Comparison of ENCODE assay signal across 14 cellular contexts in genomic region chr5:178385472-178385853, GRCh38.
DNase-seq lines count a peak whose midpoint lies in the region; ATAC-seq and TF ChIP-seq lines count a peak whose summit lies in the region.
"Had no signal": no experiment of that assay in that cellular context is flagged by ENCODE, and none has a peak within 500 bp of the region (broad histone marks: within the 10 kb centered on the region; RNA-seq: fewer than 3 reads in every experiment).

No MANE protein-coding gene starts in this region.

- POLR2A ChIA-PET in naive thymus-derived CD4-positive, alpha-beta T cell (lab: Charles Lee): no interaction called here

- ATAC-seq in naive thymus-derived CD4-positive, alpha-beta T cell: peak; percentile 48
- no peak for ATAC-seq in GM19351 (IDR thresholded peaks at IDR 0.05; ENCODE audit: unreplicated experiment)

- H3K36me3 ChIP-seq in brain microvascular endothelial cell (replicated peaks): no peaks in the 10 kb centered on the region
- no peaks in the 10 kb centered on the region for H3K36me3 ChIP-seq in naive thymus-derived CD4-positive, alpha-beta T cell (ENCODE audit: control insufficient read depth in 2 of 3, insufficient read depth in 3 of 3, low read length in 3 of 3)
- H3K36me3 ChIP-seq: right atrium auricular region had no signal

- in situ Hi-C loops in Caki2 (cut with HindIII; ENCODE audit: low pct_unique_long_range_greater_than_20kb, low sequenced_read_pairs): no loop called here
- in situ Hi-C loops in brain microvascular endothelial cell (cut with HindIII; ENCODE audit: low pct_ligation_motif_present, low sequenced_read_pairs): no loop called here

- no peak overlapping the region for H3K27ac Mint-ChIP-seq in naive thymus-derived CD4-positive, alpha-beta T cell
- H3K27ac Mint-ChIP-seq: activated naive CD4-positive, alpha-beta T cell treated with anti-CD3 and anti-CD28 coated beads for 36 hours; CD4-positive, CD25-positive, alpha-beta regulatory T cell had no signal

- no peaks in the 10 kb centered on the region for H3K4me1 ChIP-seq in naive thymus-derived CD4-positive, alpha-beta T cell (ENCODE audit: control insufficient read depth in 2 of 2, insufficient read depth in 2 of 2, low read length in 2 of 2)

- DNase-seq in Caki2 (ENCODE audit: low read depth) (peak; percentile 28), HPDE6-E6E7 (ENCODE audit: extremely low spot score) (peak; percentile 41), brain microvascular endothelial cell (peak; percentile 24), NCI-H748 treated with DMSO at 0.1 percent for 48 hours (lab: John Stamatoyannopoulos, UW) (no peak), globus pallidus (ENCODE audit: low spot score) (no peak)
- DNase-seq in naive thymus-derived CD4-positive, alpha-beta T cell: no peak
- DNase-seq in activated CD8-positive, alpha-beta memory T cell treated with anti-CD3 and anti-CD28 coated beads, Interleukin-2, amount 50 U/mL, for 48 hours: no peak
- DNase-seq: activated naive CD4-positive, alpha-beta T cell treated with anti-CD3 and anti-CD28 coated beads for 36 hours; CD4-positive, CD25-positive, alpha-beta regulatory T cell; NCI-H1417 treated with DMSO at 0.1 percent for 48 hours; NCI-H524 treated with DMSO at 0.1 percent for 48 hours; stimulated activated CD4-positive, alpha-beta T cell treated with anti-CD3 and anti-CD28 coated beads, Interleukin-2, amount 100 ng/mL, for 48 hours had no signal

- peaks cover 0 to 29% (median 15%) of the 10 kb centered on the region in 5 donors for H3K27me3 Mint-ChIP-seq in naive thymus-derived CD4-positive, alpha-beta T cell

- no peaks in the 10 kb centered on the region for H3K4me1 Mint-ChIP-seq in naive thymus-derived CD4-positive, alpha-beta T cell

- no peaks in the 10 kb centered on the region for H3K36me3 Mint-ChIP-seq in naive thymus-derived CD4-positive, alpha-beta T cell
- H3K36me3 Mint-ChIP-seq: CD4-positive, CD25-positive, alpha-beta regulatory T cell had no signal

- no peak overlapping the region for H3K27ac ChIP-seq in brain microvascular endothelial cell
- H3K27ac ChIP-seq in naive thymus-derived CD4-positive, alpha-beta T cell (ENCODE audit: low read depth, low read length): no peak overlapping the region
- H3K27ac ChIP-seq: right atrium auricular region had no signal

- intact Hi-C loops in naive thymus-derived CD4-positive, alpha-beta T cell (cut with micrococcal nuclease): no loop called here

- no peak for TF ChIP-seq CTCF in brain microvascular endothelial cell (IDR thresholded peaks at IDR 0.05; ENCODE audit: low read depth, low read length, missing control alignments)

- H3K4me3 ChIP-seq in brain microvascular endothelial cell (ENCODE audit: low read depth, low read length): no peak overlapping the region
- no peak overlapping the region for H3K4me3 ChIP-seq in naive thymus-derived CD4-positive, alpha-beta T cell (ENCODE audit: low read length)
- H3K4me3 ChIP-seq: right atrium auricular region had no signal

- CTCF ChIA-PET in naive thymus-derived CD4-positive, alpha-beta T cell (lab: Charles Lee): no interaction called here

- no peaks in the 10 kb centered on the region for H3K9me3 Mint-ChIP-seq in naive thymus-derived CD4-positive, alpha-beta T cell
- H3K9me3 Mint-ChIP-seq: activated naive CD4-positive, alpha-beta T cell treated with anti-CD3 and anti-CD28 coated beads for 36 hours had no signal

- H3K4me3 Mint-ChIP-seq in naive thymus-derived CD4-positive, alpha-beta T cell: no peak overlapping the region
- H3K4me3 Mint-ChIP-seq: activated naive CD4-positive, alpha-beta T cell treated with anti-CD3 and anti-CD28 coated beads for 36 hours; CD4-positive, CD25-positive, alpha-beta regulatory T cell had no signal

- peaks cover 1% of the 10 kb centered on the region for H3K27me3 ChIP-seq in brain microvascular endothelial cell (replicated peaks)
- no peaks in the 10 kb centered on the region for H3K27me3 ChIP-seq in naive thymus-derived CD4-positive, alpha-beta T cell (ENCODE audit: control insufficient read depth in 2 of 2, insufficient read depth in 2 of 2, low read length in 2 of 2)
- H3K27me3 ChIP-seq: right atrium auricular region had no signal

- no peaks in the 10 kb centered on the region for H3K9me3 ChIP-seq in naive thymus-derived CD4-positive, alpha-beta T cell (ENCODE audit: control insufficient read depth in 2 of 3, low read length in 3 of 3)
- H3K9me3 ChIP-seq: right atrium auricular region had no signal

Comparison
In these comparisons a context has a peak if more than half of its experiments do, and no peak if none do; other contexts are left out.
1. DNase-seq: peak in Caki2 (single experiment), HPDE6-E6E7 (single experiment) and brain microvascular endothelial cell (single experiment); none in naive thymus-derived CD4-positive, alpha-beta T cell (0 of 9), NCI-H748 treated with DMSO at 0.1 percent for 48 hours (single experiment), activated CD8-positive, alpha-beta memory T cell treated with anti-CD3 and anti-CD28 coated beads, Interleukin-2, amount 50 U/mL, for 48 hours (single experiment) and globus pallidus (single experiment).